In genomic region chr11:78251083-78251699, GRCh38 we compare ENCODE assay signal across 11 cellular contexts.
DNase-seq lines count a peak whose midpoint lies in the region; ATAC-seq and TF ChIP-seq lines count a peak whose summit lies in the region.
"Had no signal": no experiment of that assay in that cellular context is flagged by ENCODE, and none has a peak within 500 bp of the region (broad histone marks: within the 10 kb centered on the region; RNA-seq: fewer than 3 reads in every experiment).

No MANE protein-coding gene starts in this region.

- H3K36me3 ChIP-seq in neutrophil, result peaks cover 40% of the 10 kb centered on the region

- H3K27ac Mint-ChIP-seq in activated T-helper 2 cell treated with anti-CD3 and anti-CD28 coated beads, Interferon-gamma antibody, Interleukin-2, Interleukin-4, amounts not matched to agents 10 μg/mL and 5 μg/mL and 100 μg/mL, durations not matched to agents 14 hours and 24 hours and 36 hours, result peak overlapping the region; percentile 20
- no peak overlapping the region for H3K27ac Mint-ChIP-seq in activated T-helper 17 cell treated with anti-CD3 and anti-CD28 coated beads, Interleukin-2, amount 50 U/mL, for 72 hours
- no peak overlapping the region for H3K27ac Mint-ChIP-seq in T-cell
- H3K27ac Mint-ChIP-seq: activated CD8-positive, alpha-beta T cell treated with anti-CD3 and anti-CD28 coated beads, Interleukin-2, amount 10 ng/mL, durations not matched to agents 7 days and 5 days had no signal

- intact Hi-C loops in activated T-helper 2 cell treated with anti-CD3 and anti-CD28 coated beads, Interferon-gamma antibody, Interleukin-2, Interleukin-4, amounts not matched to agents 10 μg/mL and 5 μg/mL and 100 μg/mL, durations not matched to agents 14 hours and 24 hours and 36 hours (cut with micrococcal nuclease), result no loop called here

- H3K4me3 Mint-ChIP-seq in activated T-helper 2 cell treated with anti-CD3 and anti-CD28 coated beads, Interferon-gamma antibody, Interleukin-2, Interleukin-4, amounts not matched to agents 10 μg/mL and 5 μg/mL and 100 μg/mL, durations not matched to agents 14 hours and 24 hours and 36 hours (ENCODE audit: low read depth), result no peak overlapping the region
- no peak overlapping the region for H3K4me3 Mint-ChIP-seq in activated T-helper 17 cell treated with anti-CD3 and anti-CD28 coated beads, Interleukin-2, amount 50 U/mL, for 72 hours
- H3K4me3 Mint-ChIP-seq in T-cell, result no peak overlapping the region
- H3K4me3 Mint-ChIP-seq: activated CD8-positive, alpha-beta T cell treated with anti-CD3 and anti-CD28 coated beads, Interleukin-2, amount 10 ng/mL, durations not matched to agents 7 days and 5 days had no signal

- peaks cover 34% of the 10 kb centered on the region for H3K4me1 Mint-ChIP-seq in activated T-helper 2 cell treated with anti-CD3 and anti-CD28 coated beads, Interferon-gamma antibody, Interleukin-2, Interleukin-4, amounts not matched to agents 10 μg/mL and 5 μg/mL and 100 μg/mL, durations not matched to agents 14 hours and 24 hours and 36 hours (ENCODE audit: low read depth)
- H3K4me1 Mint-ChIP-seq in activated T-helper 17 cell treated with anti-CD3 and anti-CD28 coated beads, Interleukin-2, amount 50 U/mL, for 72 hours, result no peaks in the 10 kb centered on the region
- H3K4me1 Mint-ChIP-seq in T-cell, result no peaks in the 10 kb centered on the region

- H3K4me3 ChIP-seq in fibroblast of villous mesenchyme (ENCODE audit: low read depth, low read length) (no peak overlapping the region), neutrophil (ENCODE audit: low read depth in 1 of 2, low read length in 1 of 2) (no peak overlapping the region)

- peaks cover 81% of the 10 kb centered on the region for H3K36me3 Mint-ChIP-seq in activated T-helper 2 cell treated with anti-CD3 and anti-CD28 coated beads, Interferon-gamma antibody, Interleukin-2, Interleukin-4, amounts not matched to agents 10 μg/mL and 5 μg/mL and 100 μg/mL, durations not matched to agents 14 hours and 24 hours and 36 hours (ENCODE audit: low read depth)
- H3K36me3 Mint-ChIP-seq in activated T-helper 17 cell treated with anti-CD3 and anti-CD28 coated beads, Interleukin-2, amount 50 U/mL, for 72 hours (ENCODE audit: low read depth), result no peaks in the 10 kb centered on the region
- H3K36me3 Mint-ChIP-seq in T-cell, result peaks cover 15% of the 10 kb centered on the region

- CTCF ChIA-PET in T-cell (lab: Charles Lee), result interaction anchor here in 1 of 2 donors (0.7 kb wide), 1 partner anchor 12 kb away, joined by 3 read pairs; no protein-coding TSS in a partner anchor

- no peaks in the 10 kb centered on the region for H3K27me3 Mint-ChIP-seq in activated T-helper 2 cell treated with anti-CD3 and anti-CD28 coated beads, Interferon-gamma antibody, Interleukin-2, Interleukin-4, amounts not matched to agents 10 μg/mL and 5 μg/mL and 100 μg/mL, durations not matched to agents 14 hours and 24 hours and 36 hours (ENCODE audit: low read depth)
- no peaks in the 10 kb centered on the region for H3K27me3 Mint-ChIP-seq in activated T-helper 17 cell treated with anti-CD3 and anti-CD28 coated beads, Interleukin-2, amount 50 U/mL, for 72 hours
- no peaks in the 10 kb centered on the region for H3K27me3 Mint-ChIP-seq in T-cell

- no peaks in the 10 kb centered on the region for H3K9me3 Mint-ChIP-seq in activated T-helper 2 cell treated with anti-CD3 and anti-CD28 coated beads, Interferon-gamma antibody, Interleukin-2, Interleukin-4, amounts not matched to agents 10 μg/mL and 5 μg/mL and 100 μg/mL, durations not matched to agents 14 hours and 24 hours and 36 hours
- no peaks in the 10 kb centered on the region for H3K9me3 Mint-ChIP-seq in activated T-helper 17 cell treated with anti-CD3 and anti-CD28 coated beads, Interleukin-2, amount 50 U/mL, for 72 hours
- no peaks in the 10 kb centered on the region for H3K9me3 Mint-ChIP-seq in T-cell

- H3K27ac ChIP-seq in neutrophil, result peak overlapping the region; percentile 45

- ATAC-seq in GM18868 (IDR thresholded peaks at IDR 0.05; ENCODE audit: unreplicated experiment) (no peak), T-cell (replicated peaks in 1 of 4) (no peak)
- no peak for ATAC-seq in activated T-helper 17 cell treated with anti-CD3 and anti-CD28 coated beads, Interleukin-2, amount 50 U/mL, for 72 hours (replicated peaks)
- ATAC-seq: activated CD8-positive, alpha-beta T cell treated with anti-CD3 and anti-CD28 coated beads, Interleukin-2, amount 10 ng/mL, durations not matched to agents 7 days and 5 days had no signal

- no peaks in the 10 kb centered on the region for H3K9me3 ChIP-seq in neutrophil

- TF ChIP-seq CTCF in fibroblast of villous mesenchyme (IDR thresholded peaks at IDR 0.05; ENCODE audit: insufficient read depth, low read depth, low read length) (no peak), neutrophil (IDR thresholded peaks at IDR 0.05) (no peak)

- H3K4me1 ChIP-seq in neutrophil (ENCODE audit: control insufficient read depth in 1 of 2, insufficient read depth in 1 of 2, low read depth in 1 of 2, low read length in 1 of 2), result no peaks in the 10 kb centered on the region

- POLR2A ChIA-PET in T-cell (lab: Charles Lee), result interaction anchor here in 1 of 2 donors (0.5 kb wide), 1 partner anchor 48 kb away, joined by 3 read pairs; no protein-coding TSS in a partner anchor

- DNase-seq in A172 (ENCODE audit: low spot score) (peak; percentile 38), fibroblast of villous mesenchyme (ENCODE audit: low read depth) (peak; percentile 55), T-cell (no peak), putamen (ENCODE audit: low spot score) (no peak)
- no peak for DNase-seq in activated T-helper 2 cell treated with anti-CD3 and anti-CD28 coated beads, Interferon-gamma antibody, Interleukin-2, Interleukin-4, amounts not matched to agents 10 μg/mL and 5 μg/mL and 100 μg/mL, durations not matched to agents 14 hours and 24 hours and 36 hours (ENCODE audit: low spot score)
- DNase-seq: activated CD8-positive, alpha-beta T cell treated with anti-CD3 and anti-CD28 coated beads, Interleukin-2, amount 10 ng/mL, durations not matched to agents 7 days and 5 days; activated effector memory CD4-positive, alpha-beta T cell treated with anti-CD3 and anti-CD28 coated beads, Interleukin-2, amount 50 U/mL, for 16 hours; NCI-H2171 treated with DMSO at 0.1 percent for 48 hours had no signal

- H3K27me3 ChIP-seq in neutrophil, result no peaks in the 10 kb centered on the region

Comparison
In these comparisons a context has a peak if more than half of its experiments do, and no peak if none do; other contexts are left out.
1. DNase-seq: peak in A172 (single experiment) and fibroblast of villous mesenchyme (single experiment); none in activated T-helper 2 cell treated with anti-CD3 and anti-CD28 coated beads, Interferon-gamma antibody, Interleukin-2, Interleukin-4, amounts not matched to agents 10 μg/mL and 5 μg/mL and 100 μg/mL, durations not matched to agents 14 hours and 24 hours and 36 hours (single experiment), T-cell (0 of 34) and putamen (single experiment).